ENCODE assay signal across 21 cellular contexts in genomic region chr11:7609015-7609414, GRCh38.
"Had no signal": no experiment of that assay in that cellular context is flagged by ENCODE, and none has a peak within 500 bp of the region (broad histone marks: within the 10 kb centered on the region; RNA-seq: fewer than 3 reads in every experiment).

No MANE protein-coding gene starts in this region.

- H3K27ac Mint-ChIP-seq: activated CD8-positive, alpha-beta T cell treated with anti-CD3 and anti-CD28 coated beads for 36 hours; activated naive CD8-positive, alpha-beta T cell; brain; immature natural killer cell; WTC11 had no signal

- ATAC-seq: activated CD8-positive, alpha-beta T cell treated with anti-CD3 and anti-CD28 coated beads for 36 hours; activated T-cell treated with anti-CD3 and anti-CD28 coated beads, Interleukin-2, amount 50 U/mL, for 4 hours; lower lobe of right lung; right cardiac atrium; stimulated activated naive CD8-positive, alpha-beta T cell treated with anti-CD3 and anti-CD28 coated beads, Interleukin-15, Interleukin-2, amounts not matched to agents 100 U/mL and 50 U/mL, for 24 hours; WTC11 had no signal

- DNase-seq: activated CD4-positive, alpha-beta T cell treated with anti-CD3 and anti-CD28 coated beads for 48 hours; activated CD8-positive, alpha-beta T cell treated with anti-CD3 and anti-CD28 coated beads for 36 hours; activated effector memory CD4-positive, alpha-beta T cell treated with anti-CD3 and anti-CD28 coated beads, Interleukin-2, amount 50 U/mL, for 16 hours; activated T-cell treated with anti-CD3 and anti-CD28 coated beads, Interleukin-2, amount 50 U/mL, for 4 hours; amygdala; cortex of kidney; effector CD4-positive, alpha-beta T cell; immature natural killer cell; lower lobe of right lung; midbrain; right cardiac atrium; stimulated activated CD4-positive, alpha-beta T cell treated with anti-CD3 and anti-CD28 coated beads, Interleukin-4, amount 100 ng/mL, for 4 hours; stimulated activated naive CD8-positive, alpha-beta T cell treated with anti-CD3 and anti-CD28 coated beads, Interleukin-15, Interleukin-2, amounts not matched to agents 100 U/mL and 50 U/mL, for 24 hours; T-helper 2 cell; upper lobe of left lung had no signal

- H3K4me2 ChIP-seq: smooth muscle cell had no signal

- H3K27ac ChIP-seq: lower lobe of right lung, SJSA1, suprapubic skin, upper lobe of left lung had no signal

- H3K36me3 ChIP-seq: lower lobe of right lung, SJSA1 had no signal

- H3K9me3 ChIP-seq: lower lobe of right lung, SJSA1, suprapubic skin, upper lobe of left lung had no signal

- H3K4me3 Mint-ChIP-seq: activated CD8-positive, alpha-beta T cell treated with anti-CD3 and anti-CD28 coated beads for 36 hours; activated naive CD8-positive, alpha-beta T cell; activated T-cell treated with anti-CD3 and anti-CD28 coated beads, Interleukin-2, amount 50 U/mL, for 4 hours; brain; immature natural killer cell; WTC11 had no signal

- H3K27me3 ChIP-seq: SJSA1, suprapubic skin, upper lobe of left lung had no signal

- H3K4me3 ChIP-seq: lower lobe of right lung, SJSA1, smooth muscle cell, suprapubic skin, upper lobe of left lung had no signal

- H3K36me3 Mint-ChIP-seq: brain, WTC11 had no signal

- H3K27me3 Mint-ChIP-seq: activated CD8-positive, alpha-beta T cell treated with anti-CD3 and anti-CD28 coated beads for 36 hours; activated naive CD8-positive, alpha-beta T cell had no signal

- H3K9me3 Mint-ChIP-seq: activated CD8-positive, alpha-beta T cell treated with anti-CD3 and anti-CD28 coated beads for 36 hours; activated T-cell treated with anti-CD3 and anti-CD28 coated beads, Interleukin-2, amount 50 U/mL, for 4 hours; brain; immature natural killer cell; WTC11 had no signal

- H3K4me1 Mint-ChIP-seq: immature natural killer cell had no signal
